ENCODE assay signal across 8 cellular contexts in genomic region chr7:974172-974571, GRCh38. TPM values are rescaled to one million over a fixed set of nuclear protein-coding genes. Genes with fewer than 3 reads are reported as not detected.
DNase-seq lines count a peak whose midpoint lies in the region; ATAC-seq and TF ChIP-seq lines count a peak whose summit lies in the region.

No MANE protein-coding gene starts in this region.

- H3K36me3 Mint-ChIP-seq in CD4-positive, CD25-positive, alpha-beta regulatory T cell = peaks cover 9% of the 10 kb centered on the region
- no peaks in the 10 kb centered on the region for H3K36me3 Mint-ChIP-seq in neural crest cell (ENCODE audit: low read depth)

- peaks cover 0 to 38% (median 19%) of the 10 kb centered on the region in 4 donors for H3K4me1 Mint-ChIP-seq in CD4-positive, CD25-positive, alpha-beta regulatory T cell
- H3K4me1 Mint-ChIP-seq in neural crest cell = peaks cover 29% of the 10 kb centered on the region

- H3K4me3 ChIP-seq in CD4-positive, CD25-positive, alpha-beta regulatory T cell (ENCODE audit: low read depth, low read length) = peak overlapping the region; percentile 90
- H3K4me3 ChIP-seq in NB4 (ENCODE audit: low read depth, low read length) = peak overlapping the region; percentile 86
- H3K4me3 ChIP-seq in effector memory CD4-positive, alpha-beta T cell (ENCODE audit: insufficient read depth, low read depth, low read length, poor library complexity, severe bottlenecking) = no peak overlapping the region

- peaks cover 4% of the 10 kb centered on the region for H3K27me3 Mint-ChIP-seq in CD4-positive, CD25-positive, alpha-beta regulatory T cell
- peaks cover 2% of the 10 kb centered on the region for H3K27me3 Mint-ChIP-seq in neural crest cell (ENCODE audit: low read depth)

- H3K9me3 Mint-ChIP-seq in CD4-positive, CD25-positive, alpha-beta regulatory T cell = peaks cover 0 to 1% (median 0%) of the 10 kb centered on the region in 7 donors
- no peaks in the 10 kb centered on the region for H3K9me3 Mint-ChIP-seq in neural crest cell

- peak overlapping the region; percentile 99 for H3K27ac ChIP-seq in CD4-positive, CD25-positive, alpha-beta regulatory T cell (ENCODE audit: insufficient read depth, low read length, poor library complexity, severe bottlenecking)
- H3K27ac ChIP-seq in effector memory CD4-positive, alpha-beta T cell (ENCODE audit: insufficient read depth, low read length, poor library complexity, severe bottlenecking) = peak overlapping the region; percentile 99

- H3K4me1 ChIP-seq in CD4-positive, CD25-positive, alpha-beta regulatory T cell (ENCODE audit: control insufficient read depth, insufficient read depth, low read length, poor library complexity, severe bottlenecking) = peaks cover 35% of the 10 kb centered on the region
- peaks cover 22% of the 10 kb centered on the region for H3K4me1 ChIP-seq in effector memory CD4-positive, alpha-beta T cell (ENCODE audit: control insufficient read depth, insufficient read depth, low read length, poor library complexity, severe bottlenecking)

- no peak for TF ChIP-seq CTCF in NB4 (IDR thresholded peaks at IDR 0.05; ENCODE audit: low read depth, low read length)
- TF ChIP-seq CTCF in neural crest cell (conservative IDR thresholded peaks at IDR 0.05) = no peak

- H3K4me3 Mint-ChIP-seq in CD4-positive, CD25-positive, alpha-beta regulatory T cell = peak overlapping the region; percentile 91 to 98 (median 95)
- peak overlapping the region; percentile 92 for H3K4me3 Mint-ChIP-seq in neural crest cell

- peaks cover 38% of the 10 kb centered on the region for H3K36me3 ChIP-seq in CD4-positive, CD25-positive, alpha-beta regulatory T cell (ENCODE audit: control insufficient read depth, insufficient read depth, low read length)
- peaks cover 29% of the 10 kb centered on the region for H3K36me3 ChIP-seq in effector memory CD4-positive, alpha-beta T cell (ENCODE audit: control insufficient read depth, insufficient read depth, low read length)

- TF ChIP-seq POLR2A in NB4 (IDR thresholded peaks at IDR 0.05; ENCODE audit: extremely low read depth, insufficient read length) = no peak

- H3K9me3 ChIP-seq in CD4-positive, CD25-positive, alpha-beta regulatory T cell (ENCODE audit: control insufficient read depth in 2 of 2, low read length in 2 of 2) = no peaks in the 10 kb centered on the region
- no peaks in the 10 kb centered on the region for H3K9me3 ChIP-seq in effector memory CD4-positive, alpha-beta T cell (ENCODE audit: control insufficient read depth, low read length)

- no peak for DNase-seq in CD4-positive, CD25-positive, alpha-beta regulatory T cell
- DNase-seq in NB4 (ENCODE audit: low read depth) (peak; percentile 55), neural crest cell (ENCODE audit: low read depth, low spot score) (no peak), DMS79 (lab: John Stamatoyannopoulos, UW) (no peak), HUDEP-2 (lab: John Stamatoyannopoulos, UW; ENCODE audit: unreplicated experiment in 76 of 76) (no peak)
- DNase-seq in effector memory CD4-positive, alpha-beta T cell = no peak

- H3K27me3 ChIP-seq in CD4-positive, CD25-positive, alpha-beta regulatory T cell (ENCODE audit: control insufficient read depth, insufficient read depth, low read length) = no peaks in the 10 kb centered on the region
- H3K27me3 ChIP-seq in effector memory CD4-positive, alpha-beta T cell (replicated peaks; ENCODE audit: control insufficient read depth, insufficient read depth, low read length, poor library complexity, severe bottlenecking) = no peaks in the 10 kb centered on the region

- H3K27ac Mint-ChIP-seq in CD4-positive, CD25-positive, alpha-beta regulatory T cell = peak overlapping the region; percentile 20 to 95 (median 94)
- peak overlapping the region; percentile 97 for H3K27ac Mint-ChIP-seq in neural crest cell (ENCODE audit: unreplicated experiment)

- ATAC-seq in CD4-positive, CD25-positive, alpha-beta regulatory T cell (ENCODE audit: low read depth in 2 of 2) = no peak
- ATAC-seq in GM21526 (IDR thresholded peaks at IDR 0.05; ENCODE audit: low FRiP score, unreplicated experiment) (no peak), GM21717 (IDR thresholded peaks at IDR 0.05; ENCODE audit: unreplicated experiment) (no peak)

RNA-seq across cellular contexts. Expression of gene COX19, which starts 1.2 kb away (rescaled TPM):
- total RNA-seq in CD4-positive, CD25-positive, alpha-beta regulatory T cell = 36.8 TPM
- polyA plus RNA-seq in CD4-positive, CD25-positive, alpha-beta regulatory T cell = 10 to 100 TPM; 18.3 to 30.4 (median 24.8) TPM
- total RNA-seq in neural crest cell = 12.7 and 13.1 TPM in 2 replicates

RNA-seq across cellular contexts. Expression of gene CYP2W1, which starts 8.8 kb away (rescaled TPM):
- total RNA-seq in CD4-positive, CD25-positive, alpha-beta regulatory T cell = not detected
- not detected for polyA plus RNA-seq in CD4-positive, CD25-positive, alpha-beta regulatory T cell
- not detected in 2 replicates for total RNA-seq in neural crest cell

RNA-seq across cellular contexts. Expression of gene ADAP1, which starts 19.7 kb away (rescaled TPM):
- 5.5 TPM for total RNA-seq in CD4-positive, CD25-positive, alpha-beta regulatory T cell
- polyA plus RNA-seq in CD4-positive, CD25-positive, alpha-beta regulatory T cell = 1 to 10 TPM; 2.9 to 8.8 (median 6.2) TPM
- total RNA-seq in neural crest cell = 5.2 and 6.4 TPM in 2 replicates
